Comparison of ENCODE assay signal across 12 cellular contexts in the genomic region with DNA sequence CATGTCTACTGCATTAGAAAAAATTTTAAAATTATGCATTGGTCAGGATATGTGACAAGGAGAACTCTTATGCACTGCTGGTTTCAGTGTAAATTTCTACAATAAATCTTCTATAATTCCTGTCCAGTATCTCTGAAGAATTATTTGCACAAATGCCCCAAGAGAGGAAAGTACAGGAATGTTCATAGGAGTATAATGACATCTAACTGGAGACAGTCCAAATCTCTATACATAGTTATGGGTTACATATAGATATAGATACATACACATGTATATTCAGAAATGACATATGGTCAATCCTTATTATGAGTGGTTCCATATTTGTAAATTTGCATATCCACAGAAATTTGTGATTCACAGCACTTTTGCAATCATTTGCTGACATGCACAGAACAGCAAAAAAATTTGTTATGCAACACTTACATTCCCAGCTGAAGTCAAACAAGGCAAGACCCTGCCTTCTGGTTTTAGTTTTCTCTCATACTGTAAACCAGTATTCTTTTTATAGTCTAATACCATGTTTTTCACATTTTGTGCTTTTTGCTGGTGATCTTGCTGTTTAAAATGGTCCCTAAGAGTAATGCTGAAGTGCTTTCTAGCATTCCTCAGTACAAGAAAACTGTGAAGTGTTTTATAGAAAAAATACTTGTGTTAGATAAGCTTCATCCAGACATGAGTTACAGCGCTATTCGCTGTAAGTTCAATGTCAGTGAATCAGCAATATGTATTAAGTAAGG.
DNase-seq lines count a peak whose midpoint lies in the region; ATAC-seq and TF ChIP-seq lines count a peak whose summit lies in the region.
"Had no signal": no experiment of that assay in that cellular context is flagged by ENCODE, and none has a peak within 500 bp of the region (broad histone marks: within the 10 kb centered on the region; RNA-seq: fewer than 3 reads in every experiment).

No MANE protein-coding gene starts in this region.

- H4K20me1 ChIP-seq in fibroblast of lung (ENCODE audit: control insufficient read depth, extremely low read depth, insufficient read depth, low read length) (no peaks in the 10 kb centered on the region), osteoblast (ENCODE audit: insufficient read depth, low read length) (no peaks in the 10 kb centered on the region)

- H3K4me2 ChIP-seq in fibroblast of lung (ENCODE audit: extremely low read depth, insufficient read depth, low read length) (peak overlapping the region; percentile 55), osteoblast (ENCODE audit: insufficient read depth, low read length) (peak overlapping the region; percentile 73)

- H3K79me2 ChIP-seq in fibroblast of lung (ENCODE audit: control insufficient read depth, insufficient read depth, low read length) (no peaks in the 10 kb centered on the region), osteoblast (ENCODE audit: insufficient read depth, low read length) (no peaks in the 10 kb centered on the region)

- H3K4me1 ChIP-seq in fibroblast of lung (ENCODE audit: control insufficient read depth, extremely low read depth, insufficient read depth, low read length) (peaks cover 6% of the 10 kb centered on the region), osteoblast (ENCODE audit: insufficient read depth, low read length) (peaks cover 23% of the 10 kb centered on the region)
- H3K4me1 ChIP-seq: SJSA1 had no signal

- H2AFZ ChIP-seq in fibroblast of lung (ENCODE audit: low read length) (no peak overlapping the region), osteoblast (ENCODE audit: low read length) (peak overlapping the region; percentile 75)

- H3K36me3 ChIP-seq in fibroblast of lung (ENCODE audit: control insufficient read depth, insufficient read depth, low read length) (no peaks in the 10 kb centered on the region), osteoblast (ENCODE audit: insufficient read depth, low read length) (no peaks in the 10 kb centered on the region)
- H3K36me3 ChIP-seq: SJSA1 had no signal

- H3K4me3 ChIP-seq in fibroblast of lung (replicated peaks in 1 of 4; ENCODE audit: control extremely low read depth in 1 of 4, insufficient read depth in 1 of 4, low read depth in 3 of 4, low read length in 4 of 4) (peak overlapping the region in 1 of 4 experiments; percentile 0), osteoblast (ENCODE audit: insufficient read depth, low read length) (peak overlapping the region; percentile 44)
- H3K4me3 ChIP-seq: SJSA1 had no signal

- H3K27me3 ChIP-seq in fibroblast of lung (ENCODE audit: control insufficient read depth, insufficient read depth, low read length) (no peaks in the 10 kb centered on the region), osteoblast (ENCODE audit: insufficient read depth, low read length) (no peaks in the 10 kb centered on the region)
- H3K27me3 ChIP-seq: SJSA1 had no signal

- H3K9ac ChIP-seq in fibroblast of lung (ENCODE audit: insufficient read depth, low read length): no peak overlapping the region

- peak; percentile 47 for DNase-seq in CD1c-positive myeloid dendritic cell (ENCODE audit: extremely low spot score)
- peak; percentile 72 for DNase-seq in NOMO-1 treated with DMSO at 0.1 percent for 48 hours (lab: John Stamatoyannopoulos, UW; ENCODE audit: unreplicated experiment)
- DNase-seq in fibroblast of lung (ENCODE audit: low read depth in 2 of 2): peak; percentile 76 to 94
- no peak for DNase-seq in osteoblast (ENCODE audit: insufficient read length, low spot score, missing footprints)
- DNase-seq in NCI-H2227 treated with DMSO at 0.1 percent for 48 hours (lab: John Stamatoyannopoulos, UW): no peak
- no peak for DNase-seq in NCI-H774 (lab: John Stamatoyannopoulos, UW)
- no peak for DNase-seq in NCI-H2227 (lab: John Stamatoyannopoulos, UW; ENCODE audit: unreplicated experiment)
- DNase-seq: activated CD4-positive, alpha-beta T cell treated with anti-CD3 and anti-CD28 coated beads for 36 hours; COR-L47; NCI-H345 had no signal

- H3K27ac ChIP-seq in fibroblast of lung (ENCODE audit: insufficient read depth, low read length) (peak overlapping the region; percentile 33), osteoblast (ENCODE audit: low read depth, low read length) (peak overlapping the region; percentile 71)
- H3K27ac ChIP-seq: SJSA1 had no signal

- no peak for TF ChIP-seq CTCF in fibroblast of lung (conservative IDR thresholded peaks at IDR 0.05 in 1 of 2, IDR thresholded peaks at IDR 0.05 in 1 of 2; ENCODE audit: low read depth in 1 of 2, low read length in 2 of 2)
- TF ChIP-seq CTCF in osteoblast (IDR thresholded peaks at IDR 0.05; ENCODE audit: extremely low read depth, low read depth, low read length): no peak

- no peaks in the 10 kb centered on the region for H3K9me3 ChIP-seq in fibroblast of lung (ENCODE audit: control insufficient read depth, insufficient read depth, low read depth, low read length)
- H3K9me3 ChIP-seq in osteoblast (ENCODE audit: low read depth, low read length): no peaks in the 10 kb centered on the region
- H3K9me3 ChIP-seq: SJSA1 had no signal

- no peak for ATAC-seq in GM18517 (IDR thresholded peaks at IDR 0.05; ENCODE audit: unreplicated experiment)
- ATAC-seq: activated CD4-positive, alpha-beta T cell treated with anti-CD3 and anti-CD28 coated beads for 36 hours had no signal

Comparison
In these comparisons a context has a peak if more than half of its experiments do, and no peak if none do; other contexts are left out.
1. DNase-seq: peak in CD1c-positive myeloid dendritic cell (single experiment), NOMO-1 treated with DMSO at 0.1 percent for 48 hours (single experiment) and fibroblast of lung (2 of 2); none in osteoblast (single experiment), NCI-H2227 treated with DMSO at 0.1 percent for 48 hours (single experiment), NCI-H774 (single experiment) and NCI-H2227 (single experiment).